Comparison of ENCODE assay signal across 15 cellular contexts in genomic region chr14:89792489-89793366, GRCh38.
DNase-seq lines count a peak whose midpoint lies in the region; ATAC-seq and TF ChIP-seq lines count a peak whose summit lies in the region.
"Had no signal": no experiment of that assay in that cellular context is flagged by ENCODE, and none has a peak within 500 bp of the region (broad histone marks: within the 10 kb centered on the region; RNA-seq: fewer than 3 reads in every experiment).

No MANE protein-coding gene starts in this region.

- peak; percentile 62 to 92 for ATAC-seq in upper lobe of left lung (ENCODE audit: low FRiP score in 2 of 2)
- no peak for ATAC-seq in upper lobe of right lung
- ATAC-seq: activated naive CD4-positive, alpha-beta T cell treated with anti-CD3 and anti-CD28 coated beads, Interleukin-2, amount 50 U/mL, for 72 hours had no signal

- peaks cover 3% of the 10 kb centered on the region; the same call in 1 of the 2 replicates for H3K4me1 ChIP-seq in SJCRH30
- H3K4me1 ChIP-seq in upper lobe of left lung = peaks cover 0 to 3% (median 0%) of the 10 kb centered on the region in 4 donors
- H3K4me1 ChIP-seq in upper lobe of right lung = no peaks in the 10 kb centered on the region

- H3K27ac ChIP-seq in SJCRH30 (peak overlapping the region; percentile 6; the same call in 1 of the 2 replicates), upper lobe of left lung (no peak overlapping the region), upper lobe of right lung (no peak overlapping the region)

- no peak overlapping the region for H3K4me3 ChIP-seq in SJCRH30
- no peak overlapping the region for H3K4me3 ChIP-seq in fibroblast of mammary gland (ENCODE audit: control insufficient read depth, low read depth, low read length)
- no peak overlapping the region for H3K4me3 ChIP-seq in upper lobe of left lung
- H3K4me3 ChIP-seq in upper lobe of right lung = no peak overlapping the region
- H3K4me3 ChIP-seq: ovary had no signal

- H3K27me3 Mint-ChIP-seq in mesothelial cell of epicardium (ENCODE audit: low read depth) = no peaks in the 10 kb centered on the region

- no peaks in the 10 kb centered on the region for H3K9me3 ChIP-seq in SJCRH30 (replicated peaks)
- H3K9me3 ChIP-seq in upper lobe of left lung = no peaks in the 10 kb centered on the region
- H3K9me3 ChIP-seq in upper lobe of right lung = no peaks in the 10 kb centered on the region
- H3K9me3 ChIP-seq: ovary had no signal

- H3K27me3 ChIP-seq in SJCRH30 (no peaks in the 10 kb centered on the region), upper lobe of left lung (no peaks in the 10 kb centered on the region), upper lobe of right lung (no peaks in the 10 kb centered on the region)
- H3K27me3 ChIP-seq: ovary had no signal

- DNase-seq in SJCRH30 (peak; percentile 19 to 40), fibroblast of mammary gland (ENCODE audit: low read depth) (peak; percentile 81), mesothelial cell of epicardium (ENCODE audit: low spot score in 2 of 2, unreplicated experiment in 2 of 2) (no peak), upper lobe of left lung (no peak), upper lobe of right lung (no peak), MV-4-11 (lab: John Stamatoyannopoulos, UW) (no peak), kidney glomerular epithelial cell (lab: John Stamatoyannopoulos, UW) (no peak), NCI-H2227 treated with DMSO at 0.1 percent for 48 hours (lab: John Stamatoyannopoulos, UW) (no peak)
- DNase-seq: C1 segment of cervical spinal cord, DND-41, mesendoderm, NCI-H774, substantia nigra had no signal

- WGBS in upper lobe of left lung, 2 donors = 87 to 88% methylated on average over 12 of the region's 12 CpGs

- intact Hi-C loops in upper lobe of right lung (cut with DNase I) = no loop called here

- TF ChIP-seq CTCF in fibroblast of mammary gland (conservative IDR thresholded peaks at IDR 0.05; ENCODE audit: control insufficient read depth, insufficient read depth, low read depth, low read length) = no peak
- no peak for TF ChIP-seq CTCF in mesothelial cell of epicardium (IDR thresholded peaks at IDR 0.05; ENCODE audit: unreplicated experiment)
- TF ChIP-seq CTCF in upper lobe of left lung (IDR thresholded peaks at IDR 0.05) = no peak
- no peak for TF ChIP-seq CTCF in upper lobe of right lung (IDR thresholded peaks at IDR 0.05)

- no peak for TF ChIP-seq POLR2A in upper lobe of left lung (IDR thresholded peaks at IDR 0.05)

- no peaks in the 10 kb centered on the region for H3K36me3 ChIP-seq in SJCRH30
- H3K36me3 ChIP-seq in upper lobe of left lung = no peaks in the 10 kb centered on the region
- H3K36me3 ChIP-seq in upper lobe of right lung = no peaks in the 10 kb centered on the region
- H3K36me3 ChIP-seq: ovary had no signal

- peaks cover 5% of the 10 kb centered on the region for H3K9me3 Mint-ChIP-seq in mesothelial cell of epicardium
- H3K9me3 Mint-ChIP-seq: activated naive CD4-positive, alpha-beta T cell treated with anti-CD3 and anti-CD28 coated beads, Interleukin-2, amount 50 U/mL, for 72 hours had no signal

- peak overlapping the region; percentile 2 for H3K27ac Mint-ChIP-seq in mesothelial cell of epicardium
- H3K27ac Mint-ChIP-seq: activated naive CD4-positive, alpha-beta T cell treated with anti-CD3 and anti-CD28 coated beads, Interleukin-2, amount 50 U/mL, for 72 hours had no signal

- peaks cover 11% of the 10 kb centered on the region for H3K4me1 Mint-ChIP-seq in mesothelial cell of epicardium

- no peak for TF ChIP-seq EP300 in upper lobe of left lung (IDR thresholded peaks at IDR 0.05)

- H3K36me3 Mint-ChIP-seq in mesothelial cell of epicardium = no peaks in the 10 kb centered on the region
- H3K36me3 Mint-ChIP-seq: activated naive CD4-positive, alpha-beta T cell treated with anti-CD3 and anti-CD28 coated beads, Interleukin-2, amount 50 U/mL, for 72 hours had no signal

- no peak overlapping the region for H3K4me3 Mint-ChIP-seq in mesothelial cell of epicardium

Comparison
In these comparisons a context has a peak if more than half of its experiments do, and no peak if none do; other contexts are left out.
1. DNase-seq: peak in SJCRH30 (2 of 2) and fibroblast of mammary gland (single experiment); none in mesothelial cell of epicardium (0 of 2), upper lobe of left lung (0 of 2), upper lobe of right lung (single experiment), MV-4-11 (single experiment), kidney glomerular epithelial cell (single experiment) and NCI-H2227 treated with DMSO at 0.1 percent for 48 hours (single experiment).